Comparison of ENCODE assay signal across 8 cellular contexts in the genomic region with DNA sequence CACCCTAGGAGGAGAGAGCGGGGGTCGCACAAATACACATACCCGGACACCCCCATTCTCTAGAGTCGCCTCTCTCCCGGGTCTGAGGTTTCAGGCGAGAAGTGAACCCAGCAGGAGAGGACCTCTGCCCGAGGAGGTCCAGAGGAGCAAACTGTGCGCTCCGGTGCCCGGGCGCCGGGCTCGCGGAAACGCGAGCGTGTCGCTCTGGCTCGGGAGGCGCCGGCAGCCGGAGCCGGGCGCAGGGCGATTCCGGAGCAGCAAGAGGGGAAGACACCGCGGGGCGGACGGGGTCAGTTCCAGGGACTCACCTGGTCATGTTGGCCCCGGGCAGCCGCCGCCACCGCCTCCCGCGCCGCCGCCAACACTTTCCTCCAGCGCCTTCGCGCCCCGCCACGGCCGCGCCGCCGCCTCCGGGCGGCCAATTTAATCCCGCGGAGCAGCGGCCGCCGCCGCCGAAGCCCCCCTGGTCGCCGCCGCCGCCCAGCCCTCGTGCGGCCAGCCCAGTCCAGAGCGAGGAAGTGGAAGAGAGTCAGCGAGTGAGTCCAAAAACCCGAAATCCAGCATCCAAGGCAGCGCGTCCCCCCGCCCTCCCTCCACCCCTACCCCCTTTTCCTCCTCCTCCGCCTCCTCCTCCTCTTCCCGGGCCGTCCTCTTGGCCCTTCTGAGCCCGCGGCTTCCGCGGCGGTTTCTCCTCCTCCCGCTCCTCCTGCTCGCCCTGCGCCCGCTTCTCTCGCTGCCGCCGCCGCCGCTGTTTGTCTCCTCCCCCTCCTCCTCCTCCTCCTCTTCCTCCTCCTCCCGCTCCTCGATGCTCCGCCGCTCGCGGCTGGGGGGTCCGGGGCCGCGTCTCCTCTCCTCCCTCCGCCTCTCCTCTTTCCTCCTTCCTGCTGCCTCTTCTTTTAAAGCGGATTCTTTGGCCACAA.
DNase-seq lines count a peak whose midpoint lies in the region; ATAC-seq and TF ChIP-seq lines count a peak whose summit lies in the region.

No MANE protein-coding gene starts in this region.

- DNase-seq in CD4-positive, CD25-positive, alpha-beta regulatory T cell: peak in 1 of 3 donors; percentile 8
- DNase-seq in activated CD4-positive, alpha-beta memory T cell treated with anti-CD3 and anti-CD28 coated beads for 36 hours: peak; percentile 13
- DNase-seq in fibroblast of the aortic adventitia (ENCODE audit: low read depth): peak; percentile 62
- DNase-seq in naive thymus-derived CD8-positive, alpha-beta T cell: peak in 3 of 10 donors; percentile 3 to 59 (median 5)
- DNase-seq in epidermal melanocyte (ENCODE audit: insufficient read length, low spot score): no peak

- CTCF ChIA-PET in activated CD4-positive, alpha-beta memory T cell treated with anti-CD3 and anti-CD28 coated beads for 36 hours (lab: Charles Lee): no interaction called here

- peaks cover 14% of the 10 kb centered on the region for H3K27me3 ChIP-seq in CD4-positive, CD25-positive, alpha-beta regulatory T cell (ENCODE audit: control insufficient read depth, insufficient read depth, low read length)

- peaks cover 0 to 14% (median 0%) of the 10 kb centered on the region in 4 donors for H3K4me1 Mint-ChIP-seq in CD4-positive, CD25-positive, alpha-beta regulatory T cell
- H3K4me1 Mint-ChIP-seq in activated CD4-positive, alpha-beta memory T cell treated with anti-CD3 and anti-CD28 coated beads for 36 hours (ENCODE audit: low read depth): peaks cover 11% of the 10 kb centered on the region
- H3K4me1 Mint-ChIP-seq in naive thymus-derived CD8-positive, alpha-beta T cell: peaks cover 3 to 20% (median 15%) of the 10 kb centered on the region in 4 donors

- H3K4me1 ChIP-seq in CD4-positive, CD25-positive, alpha-beta regulatory T cell (ENCODE audit: control insufficient read depth, insufficient read depth, low read length, poor library complexity, severe bottlenecking): peaks cover 8% of the 10 kb centered on the region

- H3K4me3 Mint-ChIP-seq in CD4-positive, CD25-positive, alpha-beta regulatory T cell: peak overlapping the region in 3 of 4 donors; percentile 61 to 79 (median 61)
- peak overlapping the region; percentile 16 for H3K4me3 Mint-ChIP-seq in activated CD4-positive, alpha-beta memory T cell treated with anti-CD3 and anti-CD28 coated beads for 36 hours
- H3K4me3 Mint-ChIP-seq in naive thymus-derived CD8-positive, alpha-beta T cell: peak overlapping the region; percentile 46 to 80 (median 68)

- no peak overlapping the region for H3K4me3 ChIP-seq in CD4-positive, CD25-positive, alpha-beta regulatory T cell (ENCODE audit: low read depth, low read length)
- H3K4me3 ChIP-seq in fibroblast of the aortic adventitia (ENCODE audit: low read depth, low read length): peak overlapping the region; percentile 81

- H3K27me3 Mint-ChIP-seq in CD4-positive, CD25-positive, alpha-beta regulatory T cell: peaks cover 46% of the 10 kb centered on the region
- peaks cover 41% of the 10 kb centered on the region for H3K27me3 Mint-ChIP-seq in activated CD4-positive, alpha-beta memory T cell treated with anti-CD3 and anti-CD28 coated beads for 36 hours
- H3K27me3 Mint-ChIP-seq in naive thymus-derived CD8-positive, alpha-beta T cell: peaks cover 16 to 55% (median 39%) of the 10 kb centered on the region in 5 donors

- H3K9me3 ChIP-seq in CD4-positive, CD25-positive, alpha-beta regulatory T cell (ENCODE audit: control insufficient read depth in 2 of 2, low read length in 2 of 2): no peaks in the 10 kb centered on the region

- H3K27ac Mint-ChIP-seq in CD4-positive, CD25-positive, alpha-beta regulatory T cell: no peak overlapping the region
- H3K27ac Mint-ChIP-seq in activated CD4-positive, alpha-beta memory T cell treated with anti-CD3 and anti-CD28 coated beads for 36 hours: no peak overlapping the region
- H3K27ac Mint-ChIP-seq in naive thymus-derived CD8-positive, alpha-beta T cell: no peak overlapping the region

- H3K9me3 Mint-ChIP-seq in CD4-positive, CD25-positive, alpha-beta regulatory T cell: peaks cover 0 to 2% (median 0%) of the 10 kb centered on the region in 7 donors
- no peaks in the 10 kb centered on the region for H3K9me3 Mint-ChIP-seq in activated CD4-positive, alpha-beta memory T cell treated with anti-CD3 and anti-CD28 coated beads for 36 hours
- no peaks in the 10 kb centered on the region for H3K9me3 Mint-ChIP-seq in naive thymus-derived CD8-positive, alpha-beta T cell

- POLR2A ChIA-PET in activated CD4-positive, alpha-beta memory T cell treated with anti-CD3 and anti-CD28 coated beads for 36 hours (lab: Charles Lee): no interaction called here
- POLR2A ChIA-PET in naive thymus-derived CD8-positive, alpha-beta T cell (lab: Charles Lee): no interaction called here

- no peak for TF ChIP-seq CTCF in fibroblast of the aortic adventitia (IDR thresholded peaks at IDR 0.05; ENCODE audit: insufficient read depth, low read length)

- no peak overlapping the region for H3K27ac ChIP-seq in CD4-positive, CD25-positive, alpha-beta regulatory T cell (ENCODE audit: insufficient read depth, low read length, poor library complexity, severe bottlenecking)

- no peaks in the 10 kb centered on the region for H3K36me3 Mint-ChIP-seq in CD4-positive, CD25-positive, alpha-beta regulatory T cell
- no peaks in the 10 kb centered on the region for H3K36me3 Mint-ChIP-seq in activated CD4-positive, alpha-beta memory T cell treated with anti-CD3 and anti-CD28 coated beads for 36 hours
- no peaks in the 10 kb centered on the region for H3K36me3 Mint-ChIP-seq in naive thymus-derived CD8-positive, alpha-beta T cell

- intact Hi-C loops in activated CD4-positive, alpha-beta memory T cell treated with anti-CD3 and anti-CD28 coated beads for 36 hours (cut with micrococcal nuclease): no loop called here

- ATAC-seq in CD4-positive, CD25-positive, alpha-beta regulatory T cell (ENCODE audit: low read depth in 2 of 2): peak in 1 of 2 donors; percentile 31
- peak; percentile 37 for ATAC-seq in HG02938 (IDR thresholded peaks at IDR 0.05; ENCODE audit: unreplicated experiment)
- ATAC-seq in naive thymus-derived CD8-positive, alpha-beta T cell: peak in 1 of 2 donors; percentile 16
- ATAC-seq in GM19324 (IDR thresholded peaks at IDR 0.05; ENCODE audit: low FRiP score, unreplicated experiment): no peak
- ATAC-seq in HG03175 (IDR thresholded peaks at IDR 0.05; ENCODE audit: unreplicated experiment): no peak

- no peaks in the 10 kb centered on the region for H3K36me3 ChIP-seq in CD4-positive, CD25-positive, alpha-beta regulatory T cell (ENCODE audit: control insufficient read depth, insufficient read depth, low read length)

Comparison
In these comparisons a context has a peak if more than half of its experiments do, and no peak if none do; other contexts are left out.
1. H3K4me3 Mint-ChIP-seq: peak in every context shown above with its lines; median percentile 68 in naive thymus-derived CD8-positive, alpha-beta T cell; 61 in CD4-positive, CD25-positive, alpha-beta regulatory T cell; 16 in activated CD4-positive, alpha-beta memory T cell treated with anti-CD3 and anti-CD28 coated beads for 36 hours.